In genomic region chr11:134700101-134700640, GRCh38 we compare ENCODE assay signal across 9 cellular contexts.
"Had no signal": no experiment of that assay in that cellular context is flagged by ENCODE, and none has a peak within 500 bp of the region (broad histone marks: within the 10 kb centered on the region; RNA-seq: fewer than 3 reads in every experiment).

No MANE protein-coding gene starts in this region.

- H3K9me3 Mint-ChIP-seq: GM23338, IgD-negative memory B cell had no signal

- H3K9me3 ChIP-seq: HAP-1 had no signal

- H3K4me1 ChIP-seq: HAP-1 had no signal

- ATAC-seq: GM23338, HCT116, HepG2 had no signal

- H3K36me3 Mint-ChIP-seq: IgD-negative memory B cell had no signal

- FAIRE-seq: H1, HepG2 had no signal

- H3K4me1 Mint-ChIP-seq: GM23338 had no signal

- DNase-seq: H7, KBM-7 had no signal

- H3K36me3 ChIP-seq: HAP-1 had no signal

- H3K4me3 ChIP-seq: GM23338, HAP-1 had no signal

- H3K4me3 Mint-ChIP-seq: GM23338, IgD-negative memory B cell had no signal

- H3K27ac Mint-ChIP-seq: GM23338, IgD-negative memory B cell had no signal

- H3K27ac ChIP-seq: HL-60 had no signal
